ENCODE assay signal across 32 cellular contexts in the genomic region with DNA sequence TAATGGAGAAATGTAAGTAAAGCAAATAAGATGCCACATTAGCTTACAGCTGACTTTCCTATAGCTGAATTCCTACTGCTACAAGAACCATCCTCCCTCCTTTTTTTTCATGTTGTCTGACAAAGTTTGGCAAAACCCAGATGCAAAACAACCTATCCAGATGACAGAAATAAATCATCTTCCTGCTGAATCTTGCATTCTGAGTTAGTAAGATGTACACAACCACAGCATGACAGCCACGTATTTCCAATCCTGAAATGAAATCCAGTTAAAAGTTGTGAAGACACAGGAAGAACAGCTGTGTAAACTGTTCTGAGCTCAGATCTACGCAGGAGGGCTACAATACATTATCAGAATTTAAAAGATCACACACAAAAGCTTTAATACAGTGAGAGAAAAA.
"Had no signal": no experiment of that assay in that cellular context is flagged by ENCODE, and none has a peak within 500 bp of the region (broad histone marks: within the 10 kb centered on the region; RNA-seq: fewer than 3 reads in every experiment).

No MANE protein-coding gene starts in this region.

- H3K9me3 ChIP-seq: gastrocnemius medialis had no signal

- H3K4me3 ChIP-seq: coronary artery, dorsolateral prefrontal cortex, gastrocnemius medialis, heart left ventricle had no signal

- FAIRE-seq: astrocyte, bronchial epithelial cell, TTC549 had no signal

- H3K27me3 ChIP-seq: brain microvascular endothelial cell, dorsolateral prefrontal cortex, foreskin keratinocyte, gastrocnemius medialis, heart left ventricle had no signal

- H3K27ac ChIP-seq: brain microvascular endothelial cell, coronary artery, dorsolateral prefrontal cortex, foreskin keratinocyte, gastrocnemius medialis, heart left ventricle, VCaP had no signal

- DNase-seq: activated CD4-positive, alpha-beta memory T cell treated with anti-CD3 and anti-CD28 coated beads, Interleukin-2, amount 10 ng/mL, durations not matched to agents 7 days and 5 days; activated CD4-positive, alpha-beta T cell treated with anti-CD3 and anti-CD28 coated beads for 1 hour; activated CD4-positive, alpha-beta T cell treated with anti-CD3 and anti-CD28 coated beads for 4 hours; activated CD4-positive, alpha-beta T cell treated with anti-CD3 and anti-CD28 coated beads, Interleukin-2, amount 10 ng/mL, durations not matched to agents 7 days and 5 days; activated CD4-positive, alpha-beta T cell treated with anti-CD3 and anti-CD28 coated beads, Interleukin-2, amount 50 U/mL, for 4 hours; activated CD8-positive, alpha-beta memory T cell treated with anti-CD3 and anti-CD28 coated beads, Interleukin-2, amount 50 U/mL, for 48 hours; activated effector memory CD4-positive, alpha-beta T cell treated with Interleukin-2 at 50 U/mL for 16 hours; activated gamma-delta T cell treated with Interleukin-2 at 50 U/mL for 16 hours; activated naive CD4-positive, alpha-beta T cell treated with anti-CD3 and anti-CD28 coated beads, Interleukin-2, amount 50 U/mL, for 16 hours; activated naive CD4-positive, alpha-beta T cell treated with Interleukin-2 at 50 U/mL for 16 hours; activated naive CD8-positive, alpha-beta T cell treated with anti-CD3 and anti-CD28 coated beads for 36 hours; activated T-cell treated with anti-CD3 and anti-CD28 coated beads for 4 hours; amniotic stem cell; anterior cingulate cortex; brain microvascular endothelial cell; dorsolateral prefrontal cortex; effector memory CD4-positive, alpha-beta T cell; endodermal cell; foreskin keratinocyte; gastrocnemius medialis; glutamatergic neuron; heart left ventricle; T-helper 2 cell had no signal

- H3K4me3 Mint-ChIP-seq: activated CD4-positive, alpha-beta memory T cell treated with anti-CD3 and anti-CD28 coated beads, Interleukin-2, amount 10 ng/mL, durations not matched to agents 7 days and 5 days; activated CD4-positive, alpha-beta T cell treated with anti-CD3 and anti-CD28 coated beads, Interleukin-2, amount 10 ng/mL, durations not matched to agents 7 days and 5 days; activated naive CD8-positive, alpha-beta T cell treated with anti-CD3 and anti-CD28 coated beads for 36 hours; activated T-helper 17 cell treated with anti-CD3 and anti-CD28 coated beads, Interleukin-2, amount 50 U/mL, for 72 hours; central memory CD8-positive, alpha-beta T cell; dendritic cell treated with granulocyte-macrophage colony-stimulating factor and Interleukin-4, amounts not matched to agents 40 ng/mL and 50 ng/mL, for 4 days; endodermal cell; WTC11 had no signal

- H3K4me1 Mint-ChIP-seq: endodermal cell, WTC11 had no signal

- H3K27me3 Mint-ChIP-seq: activated CD4-positive, alpha-beta memory T cell treated with anti-CD3 and anti-CD28 coated beads, Interleukin-2, amount 10 ng/mL, durations not matched to agents 7 days and 5 days; activated CD4-positive, alpha-beta T cell treated with anti-CD3 and anti-CD28 coated beads, Interleukin-2, amount 10 ng/mL, durations not matched to agents 7 days and 5 days; activated naive CD8-positive, alpha-beta T cell treated with anti-CD3 and anti-CD28 coated beads for 36 hours; activated T-helper 17 cell treated with anti-CD3 and anti-CD28 coated beads, Interleukin-2, amount 50 U/mL, for 72 hours; central memory CD8-positive, alpha-beta T cell; dendritic cell treated with granulocyte-macrophage colony-stimulating factor and Interleukin-4, amounts not matched to agents 40 ng/mL and 50 ng/mL, for 4 days had no signal

- H3K4me1 ChIP-seq: foreskin keratinocyte had no signal

- H3K27ac Mint-ChIP-seq: activated CD4-positive, alpha-beta memory T cell treated with anti-CD3 and anti-CD28 coated beads, Interleukin-2, amount 10 ng/mL, durations not matched to agents 7 days and 5 days; activated CD4-positive, alpha-beta T cell treated with anti-CD3 and anti-CD28 coated beads, Interleukin-2, amount 10 ng/mL, durations not matched to agents 7 days and 5 days; activated naive CD8-positive, alpha-beta T cell treated with anti-CD3 and anti-CD28 coated beads for 36 hours; activated T-helper 17 cell treated with anti-CD3 and anti-CD28 coated beads, Interleukin-2, amount 50 U/mL, for 72 hours; dendritic cell treated with granulocyte-macrophage colony-stimulating factor and Interleukin-4, amounts not matched to agents 40 ng/mL and 50 ng/mL, for 4 days; endodermal cell; WTC11 had no signal

- H3K9me3 Mint-ChIP-seq: activated CD4-positive, alpha-beta memory T cell treated with anti-CD3 and anti-CD28 coated beads, Interleukin-2, amount 10 ng/mL, durations not matched to agents 7 days and 5 days; activated CD4-positive, alpha-beta T cell treated with anti-CD3 and anti-CD28 coated beads, Interleukin-2, amount 10 ng/mL, durations not matched to agents 7 days and 5 days; activated naive CD8-positive, alpha-beta T cell treated with anti-CD3 and anti-CD28 coated beads for 36 hours; activated T-helper 17 cell treated with anti-CD3 and anti-CD28 coated beads, Interleukin-2, amount 50 U/mL, for 72 hours; central memory CD8-positive, alpha-beta T cell; dendritic cell treated with granulocyte-macrophage colony-stimulating factor and Interleukin-4, amounts not matched to agents 40 ng/mL and 50 ng/mL, for 4 days had no signal
